8 cellular contexts compared by ENCODE assay signal in the genomic region with DNA sequence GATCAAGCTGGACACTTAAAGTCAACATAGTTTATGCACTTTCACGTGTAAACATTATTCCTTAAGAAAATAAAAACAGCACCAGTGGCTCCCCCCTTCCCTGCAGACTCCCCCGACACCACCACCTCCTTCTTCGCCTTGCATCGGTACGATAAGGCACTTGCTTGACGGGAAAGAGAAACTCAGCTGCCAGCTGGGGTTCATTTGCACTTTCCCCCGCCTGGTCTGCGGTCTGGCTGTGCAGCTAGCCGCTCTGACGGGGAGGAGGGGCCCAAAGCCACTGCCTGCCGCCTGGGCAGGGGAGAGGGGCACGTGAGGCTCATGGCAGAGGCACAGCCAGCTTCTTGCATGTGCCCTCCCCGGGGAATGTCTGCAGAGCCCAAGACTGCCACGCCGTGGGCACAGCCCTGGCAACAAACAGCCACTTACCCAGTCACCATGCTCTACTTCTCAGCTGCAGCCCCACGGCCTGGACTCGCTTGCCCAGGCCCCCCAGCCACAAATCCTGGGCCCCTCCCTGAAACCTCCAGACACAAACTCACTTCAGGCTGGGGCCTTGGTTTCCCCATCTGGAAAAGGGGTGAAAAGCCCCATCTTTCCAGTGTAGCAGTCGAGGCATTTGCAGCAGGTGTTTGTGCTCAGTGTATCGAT.
DNase-seq lines count a peak whose midpoint lies in the region; ATAC-seq lines count a peak whose summit lies in the region.

No MANE protein-coding gene starts in this region.

- DNase-seq in SKM-1 treated with dmso at 0.1 percent for 144 hours (lab: John Stamatoyannopoulos, UW; ENCODE audit: unreplicated experiment) (peak; percentile 24), SKM-1 (lab: John Stamatoyannopoulos, UW; ENCODE audit: unreplicated experiment) (no peak), NCI-H2227 treated with DMSO at 0.1 percent for 48 hours (lab: John Stamatoyannopoulos, UW) (peak; percentile 46), middle frontal gyrus (ENCODE audit: extremely low spot score, low spot score) (peak; percentile 35)
- DNase-seq in activated CD4-positive, alpha-beta T cell treated with anti-CD3 and anti-CD28 coated beads, Interleukin-2, amount 50 U/mL, for 4 hours, result peak; percentile 56 to 59
- DNase-seq in effector CD8-positive, alpha-beta T cell (lab: John Stamatoyannopoulos, UW), result peak; percentile 27
- peak; percentile 32 to 39 for DNase-seq in stimulated activated CD8-positive, alpha-beta memory T cell treated with anti-CD3 and anti-CD28 coated beads, Interleukin-4, amount 100 ng/mL, for 4 hours (ENCODE audit: low read depth in 2 of 2, low spot score in 1 of 2)

- peak; percentile 69 for ATAC-seq in HG02943 (IDR thresholded peaks at IDR 0.05; ENCODE audit: low read depth, unreplicated experiment)
